Comparison of ENCODE assay signal across 9 cellular contexts in genomic region chr1:53410100-53410541, GRCh38. TPM values are rescaled to one million over a fixed set of nuclear protein-coding genes. Genes with fewer than 3 reads are reported as not detected.
A peak's percentile ranks its signal among the peaks of the same experiment; 100 is the strongest.
DNase-seq lines count a peak whose midpoint lies in the region; TF ChIP-seq lines count a peak whose summit lies in the region.
"Had no signal": no experiment of that assay in that cellular context is flagged by ENCODE, and none has a peak within 500 bp of the region (broad histone marks: within the 10 kb centered on the region; RNA-seq: fewer than 3 reads in every experiment).

No MANE protein-coding gene starts in this region.

- H3K4me1 Mint-ChIP-seq in activated naive CD8-positive, alpha-beta T cell treated with anti-CD3 and anti-CD28 coated beads for 36 hours = peaks cover 47% of the 10 kb centered on the region
- peaks cover 57% of the 10 kb centered on the region for H3K4me1 Mint-ChIP-seq in HFFc6 (ENCODE audit: low read depth)

- TF ChIP-seq CTCF in HFFc6 (IDR thresholded peaks at IDR 0.05) = no peak

- H3K4me3 ChIP-seq in skeletal muscle cell (ENCODE audit: low read depth, low read length) = no peak overlapping the region
- H3K4me3 ChIP-seq: tibial artery had no signal

- H3K4me3 Mint-ChIP-seq in activated naive CD8-positive, alpha-beta T cell treated with anti-CD3 and anti-CD28 coated beads for 36 hours = no peak overlapping the region
- no peak overlapping the region for H3K4me3 Mint-ChIP-seq in HFFc6

- no peaks in the 10 kb centered on the region for H3K36me3 Mint-ChIP-seq in activated naive CD8-positive, alpha-beta T cell treated with anti-CD3 and anti-CD28 coated beads for 36 hours
- no peaks in the 10 kb centered on the region for H3K36me3 Mint-ChIP-seq in HFFc6 (ENCODE audit: low read depth)

- no peaks in the 10 kb centered on the region for H3K9me3 Mint-ChIP-seq in activated naive CD8-positive, alpha-beta T cell treated with anti-CD3 and anti-CD28 coated beads for 36 hours
- H3K9me3 Mint-ChIP-seq in HFFc6 = no peaks in the 10 kb centered on the region

- H3K27ac Mint-ChIP-seq in activated naive CD8-positive, alpha-beta T cell treated with anti-CD3 and anti-CD28 coated beads for 36 hours = no peak overlapping the region
- H3K27ac Mint-ChIP-seq in HFFc6 = no peak overlapping the region

- no peaks in the 10 kb centered on the region for H3K27me3 Mint-ChIP-seq in activated naive CD8-positive, alpha-beta T cell treated with anti-CD3 and anti-CD28 coated beads for 36 hours
- H3K27me3 Mint-ChIP-seq in HFFc6 (ENCODE audit: insufficient read depth) = peaks cover 31% of the 10 kb centered on the region

- DNase-seq in DMS 273 (lab: John Stamatoyannopoulos, UW; ENCODE audit: unreplicated experiment) (peak; percentile 61), DMS 273 treated with DMSO at 0.1 percent for 48 hours (lab: John Stamatoyannopoulos, UW) (no peak), M059J (ENCODE audit: low read depth) (peak; percentile 58), skeletal muscle cell (ENCODE audit: low read depth) (peak; percentile 32), HFFc6 (no peak), epidermal melanocyte (ENCODE audit: insufficient read length, low spot score) (no peak)
- peak; percentile 39 for DNase-seq in activated naive CD8-positive, alpha-beta T cell treated with anti-CD3 and anti-CD28 coated beads for 36 hours
- DNase-seq in activated effector memory CD4-positive, alpha-beta T cell treated with Interleukin-2 at 50 U/mL for 16 hours = no peak
- DNase-seq: tibial artery had no signal

RNA-seq across cellular contexts. Expression of gene DMRTB1, which starts 49.1 kb away (rescaled TPM):
- total RNA-seq in M059J (2014; rRNA removed; shearing (Covaris generic)) = not detected in 2 replicates
- not detected for total RNA-seq in activated naive CD8-positive, alpha-beta T cell treated with anti-CD3 and anti-CD28 coated beads for 36 hours
- total RNA-seq in HFFc6 (2021; fragmentation: NEBNext Ultra II Directional; extraction: Animal tissue kit (Norgen Biotek cat#: 25700)) = not detected

Comparison
In these comparisons a context has a peak if more than half of its experiments do, and no peak if none do; other contexts are left out.
1. DNase-seq: peak in DMS 273 (single experiment), M059J (single experiment), activated naive CD8-positive, alpha-beta T cell treated with anti-CD3 and anti-CD28 coated beads for 36 hours (single experiment) and skeletal muscle cell (single experiment); none in DMS 273 treated with DMSO at 0.1 percent for 48 hours (single experiment), activated effector memory CD4-positive, alpha-beta T cell treated with Interleukin-2 at 50 U/mL for 16 hours (single experiment), HFFc6 (single experiment) and epidermal melanocyte (single experiment).